Comparison of ENCODE assay signal across 19 cellular contexts in genomic region chr1:68329096-68329835, GRCh38.
"Had no signal": no experiment of that assay in that cellular context is flagged by ENCODE, and none has a peak within 500 bp of the region (broad histone marks: within the 10 kb centered on the region; RNA-seq: fewer than 3 reads in every experiment).

No MANE protein-coding gene starts in this region.

- H3K27me3 ChIP-seq: foreskin keratinocyte, neural progenitor cell, ovary, stomach had no signal

- H3K4me1 ChIP-seq: foreskin keratinocyte, neural progenitor cell had no signal

- H3K9me3 ChIP-seq: ovary, stomach had no signal

- H2AFZ ChIP-seq: neural progenitor cell had no signal

- DNase-seq: effector memory CD8-positive, alpha-beta T cell; foreskin keratinocyte; head of caudate nucleus; hypothalamus; islet precursor cell; mammary epithelial cell; natural killer cell; nucleus accumbens; ovary; right cardiac atrium; stimulated activated CD4-positive, alpha-beta T cell treated with anti-CD3 and anti-CD28 coated beads, Interleukin-15, amount 100 ng/mL, for 24 hours; stimulated activated CD4-positive, alpha-beta T cell treated with anti-CD3 and anti-CD28 coated beads, Interleukin-1b, Interleukin-23, amount 100 ng/mL, for 48 hours; stimulated activated CD4-positive, alpha-beta T cell treated with anti-CD3 and anti-CD28 coated beads, Interleukin-4, amount 100 ng/mL, for 24 hours; stimulated activated naive B cell treated with anti-CD40 and anti-IgM and Interleukin-4, amounts not matched to agents 10 μg/mL and 1 μg/mL and 100 μg/mL, for 72 hours; stomach; substantia nigra; trophoblast cell had no signal

- H3K9ac ChIP-seq: neural progenitor cell had no signal

- H3K4me2 ChIP-seq: neural progenitor cell, smooth muscle cell had no signal

- H3K27ac ChIP-seq: foreskin keratinocyte, neural progenitor cell, stomach had no signal

- H3K4me3 ChIP-seq: neural progenitor cell, ovary, smooth muscle cell, stomach had no signal

- H3K36me3 ChIP-seq: neural progenitor cell, ovary, stomach had no signal
